Comparison of ENCODE assay signal across 27 cellular contexts in the genomic region with DNA sequence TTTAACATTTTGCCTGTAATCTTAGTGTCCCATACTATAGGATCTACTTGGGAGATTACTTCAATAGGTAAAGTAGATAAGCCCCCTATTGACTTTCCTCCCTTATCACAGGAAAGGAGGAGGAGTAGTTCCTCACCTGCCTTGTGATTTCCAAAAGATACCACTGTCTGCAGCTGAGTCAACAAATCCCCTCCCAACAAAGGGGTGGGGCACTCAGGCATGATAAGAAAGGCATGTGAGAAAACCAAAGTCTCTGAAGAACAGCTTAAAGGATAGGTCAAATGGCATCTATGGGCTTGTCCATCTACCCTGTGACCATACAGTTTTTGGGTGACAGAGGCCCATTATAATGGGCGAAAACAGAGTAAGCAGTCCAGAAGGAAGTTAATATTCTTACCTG.
DNase-seq lines count a peak whose midpoint lies in the region; ATAC-seq, FAIRE-seq and TF ChIP-seq lines count a peak whose summit lies in the region.
"Had no signal": no experiment of that assay in that cellular context is flagged by ENCODE, and none has a peak within 500 bp of the region (broad histone marks: within the 10 kb centered on the region; RNA-seq: fewer than 3 reads in every experiment).

No MANE protein-coding gene starts in this region.

- H3K27me3 ChIP-seq in transverse colon (no peaks in the 10 kb centered on the region), gastroesophageal sphincter (no peaks in the 10 kb centered on the region)
- H3K27me3 ChIP-seq: BLaER1 treated with 17β-estradiol and CSF1 and Interleukin-3, amounts not matched to agents 10 nM and 100 nM had no signal

- H3K4me3 ChIP-seq in transverse colon (no peak overlapping the region), gastroesophageal sphincter (no peak overlapping the region)
- H3K4me3 ChIP-seq: A549; BLaER1 treated with 17β-estradiol and CSF1 and Interleukin-3, amounts not matched to agents 10 nM and 100 nM had no signal

- in situ Hi-C loops in transverse colon (cut with MboI; ENCODE audit: low pct_ligation_motif_present in 1 of 4, low pct_unique_long_range_greater_than_20kb in 1 of 4, low sequenced_read_pairs in 3 of 4): no loop called here

- peak; percentile 10 for DNase-seq in HT-29 (ENCODE audit: low spot score)
- peak; percentile 22 for DNase-seq in SW480 (ENCODE audit: low spot score)
- DNase-seq in left colon: peak in 1 of 2 donors; percentile 18
- DNase-seq in transverse colon: peak; percentile 18
- no peak for DNase-seq in RCC 7860 (ENCODE audit: low spot score)
- no peak for DNase-seq in mesothelial cell of epicardium (ENCODE audit: low spot score in 2 of 2, unreplicated experiment in 2 of 2)
- DNase-seq: AML-193; CD4-positive, alpha-beta T cell; GDM1; Kasumi-1; MV-4-11; NCI-H1105; NCI-H1436 treated with DMSO at 0.1 percent for 48 hours; NCI-H187 treated with DMSO at 0.1 percent for 48 hours; NCI-H2171 treated with DMSO at 0.1 percent for 48 hours; NCI-H345; NCI-H510A treated with DMSO at 0.1 percent for 48 hours; SHP77 had no signal

- H3K4me1 ChIP-seq in transverse colon (no peaks in the 10 kb centered on the region), gastroesophageal sphincter (no peaks in the 10 kb centered on the region)
- H3K4me1 ChIP-seq: A549 had no signal

- no peaks in the 10 kb centered on the region for H3K36me3 Mint-ChIP-seq in mesothelial cell of epicardium

- ATAC-seq in left colon (peak; percentile 84), gastroesophageal sphincter (no peak)
- ATAC-seq: A549, HCT116, HepG2 had no signal

- TF ChIP-seq POLR2A in transverse colon (IDR thresholded peaks at IDR 0.05): no peak
- no peak for TF ChIP-seq POLR2A in gastroesophageal sphincter (IDR thresholded peaks at IDR 0.05)

- peaks cover 13% of the 10 kb centered on the region for H3K9me3 Mint-ChIP-seq in mesothelial cell of epicardium

- no peaks in the 10 kb centered on the region for H3K4me1 Mint-ChIP-seq in mesothelial cell of epicardium

- H3K27ac Mint-ChIP-seq in mesothelial cell of epicardium: no peak overlapping the region
- H3K27ac Mint-ChIP-seq: CD4-positive, alpha-beta T cell had no signal

- TF ChIP-seq CTCF in transverse colon (IDR thresholded peaks at IDR 0.05) (no peak), mesothelial cell of epicardium (IDR thresholded peaks at IDR 0.05; ENCODE audit: unreplicated experiment) (no peak), gastroesophageal sphincter (IDR thresholded peaks at IDR 0.05) (no peak)

- no peak for TF ChIP-seq EP300 in transverse colon (IDR thresholded peaks at IDR 0.05; ENCODE audit: low read depth)
- TF ChIP-seq EP300 in gastroesophageal sphincter (IDR thresholded peaks at IDR 0.05): no peak

- intact Hi-C loops in left colon (cut with DNase I, micrococcal nuclease) (no loop called here), transverse colon (cut with DNase I; ENCODE audit: low total_unique reads) (no loop called here)

- H3K27ac ChIP-seq in transverse colon: no peak overlapping the region
- H3K27ac ChIP-seq in gastroesophageal sphincter: no peak overlapping the region
- H3K27ac ChIP-seq: A549; BLaER1 treated with 17β-estradiol and CSF1 and Interleukin-3, amounts not matched to agents 10 nM and 100 nM; HL-60; RWPE1 had no signal

- H3K4me3 Mint-ChIP-seq in mesothelial cell of epicardium: no peak overlapping the region
- H3K4me3 Mint-ChIP-seq: CD4-positive, alpha-beta T cell had no signal

- H3K9me3 ChIP-seq in transverse colon (peaks cover 0 to 4% of the 10 kb centered on the region in 2 donors), gastroesophageal sphincter (peaks cover 0 to 24% (median 0%) of the 10 kb centered on the region in 3 donors)
- H3K9me3 ChIP-seq: A549 had no signal

- no peak for FAIRE-seq in RCC 7860 (lab: Jason Lieb, UNC)
- FAIRE-seq: A549, GM12892, GM19239, HepG2 had no signal

- 40 to 59% methylated on average over 1 of the region's 1 CpG for WGBS in transverse colon (ENCODE audit: low coverage in 1 of 2), 2 donors
- WGBS in gastroesophageal sphincter (ENCODE audit: low coverage in 1 of 2), 2 donors: 83% methylated on average over 1 of the region's 1 CpG; no CpG with 5 or more reads in 1 of the 2 donors

- H3K36me3 ChIP-seq in transverse colon (no peaks in the 10 kb centered on the region), gastroesophageal sphincter (no peaks in the 10 kb centered on the region)
- H3K36me3 ChIP-seq: BLaER1 treated with 17β-estradiol and CSF1 and Interleukin-3, amounts not matched to agents 10 nM and 100 nM had no signal

- peaks cover 43% of the 10 kb centered on the region for H3K27me3 Mint-ChIP-seq in mesothelial cell of epicardium (ENCODE audit: low read depth)

Comparison
In these comparisons a context has a peak if more than half of its experiments do, and no peak if none do; other contexts are left out.
1. DNase-seq: peak in HT-29 (single experiment), SW480 (single experiment) and transverse colon (single experiment); none in RCC 7860 (single experiment) and mesothelial cell of epicardium (0 of 2).